Comparison of ENCODE assay signal across 23 cellular contexts in genomic region chr1:64839270-64839669, GRCh38.
DNase-seq lines count a peak whose midpoint lies in the region; ATAC-seq and TF ChIP-seq lines count a peak whose summit lies in the region.
"Had no signal": no experiment of that assay in that cellular context is flagged by ENCODE, and none has a peak within 500 bp of the region (broad histone marks: within the 10 kb centered on the region; RNA-seq: fewer than 3 reads in every experiment).

No MANE protein-coding gene starts in this region.

- no peaks in the 10 kb centered on the region for H3K9me3 Mint-ChIP-seq in WTC11
- peaks cover 0 to 2% (median 0%) of the 10 kb centered on the region in 11 donors for H3K9me3 Mint-ChIP-seq in naive thymus-derived CD4-positive, alpha-beta T cell
- H3K9me3 Mint-ChIP-seq in stimulated activated naive B cell treated with anti-CD40 and anti-IgM and Interleukin-4, amounts not matched to agents 10 μg/mL and 1 μg/mL and 100 μg/mL, for 72 hours: no peaks in the 10 kb centered on the region
- H3K9me3 Mint-ChIP-seq: CD14-positive monocyte had no signal

- no peak for DNase-seq in Right ventricle myocardium superior
- DNase-seq in left ventricle myocardium superior: no peak
- DNase-seq in WTC11 (ENCODE audit: low spot score): no peak
- DNase-seq in naive thymus-derived CD4-positive, alpha-beta T cell: no peak
- DNase-seq in stimulated activated naive B cell treated with anti-CD40 and anti-IgM and Interleukin-4, amounts not matched to agents 10 μg/mL and 1 μg/mL and 100 μg/mL, for 72 hours: no peak
- no peak for DNase-seq in NK-92 treated with Interleukin-12 subunit alpha and Interleukin-12 subunit beta, amount 100 ng/mL, for 24 hours (lab: John Stamatoyannopoulos, UW)
- DNase-seq: AML-193, COR-L47, DMS 273 treated with DMSO at 0.1 percent for 48 hours, DND-41, H7, IMR-90, NCI-H1417 treated with DMSO at 0.1 percent for 48 hours, NCI-H187 treated with DMSO at 0.1 percent for 48 hours, NCI-H2227 treated with DMSO at 0.1 percent for 48 hours, NCI-H524, NCI-H82, PC-9 had no signal

- peaks cover 53 to 93% (median 57%) of the 10 kb centered on the region in 3 experiments for H3K36me3 ChIP-seq in naive thymus-derived CD4-positive, alpha-beta T cell (ENCODE audit: control insufficient read depth in 2 of 3, insufficient read depth in 3 of 3, low read length in 3 of 3)

- TF ChIP-seq CTCF in WTC11 (IDR thresholded peaks at IDR 0.05): no peak

- no peaks in the 10 kb centered on the region for H3K27me3 ChIP-seq in naive thymus-derived CD4-positive, alpha-beta T cell (ENCODE audit: control insufficient read depth in 2 of 2, insufficient read depth in 2 of 2, low read length in 2 of 2)
- H3K27me3 ChIP-seq: SJCRH30 had no signal

- H3K4me3 Mint-ChIP-seq in WTC11: no peak overlapping the region
- H3K4me3 Mint-ChIP-seq in naive thymus-derived CD4-positive, alpha-beta T cell: peak overlapping the region in 1 of 10 donors; percentile 45
- no peak overlapping the region for H3K4me3 Mint-ChIP-seq in stimulated activated naive B cell treated with anti-CD40 and anti-IgM and Interleukin-4, amounts not matched to agents 10 μg/mL and 1 μg/mL and 100 μg/mL, for 72 hours
- H3K4me3 Mint-ChIP-seq: CD14-positive monocyte had no signal

- CTCF ChIA-PET in WTC11 (lab: Charles Lee): no interaction called here
- CTCF ChIA-PET in naive thymus-derived CD4-positive, alpha-beta T cell (lab: Charles Lee): no interaction called here

- POLR2A ChIA-PET in WTC11 (lab: Charles Lee): interaction anchor here (0.7 kb wide), 1 partner anchor 578 kb away, joined by 5 read pairs; no protein-coding TSS in a partner anchor
- POLR2A ChIA-PET in naive thymus-derived CD4-positive, alpha-beta T cell (lab: Charles Lee): no interaction called here

- peaks cover 27% of the 10 kb centered on the region for H3K36me3 Mint-ChIP-seq in WTC11
- peaks cover 12 to 67% (median 36%) of the 10 kb centered on the region in 5 donors for H3K36me3 Mint-ChIP-seq in naive thymus-derived CD4-positive, alpha-beta T cell
- peaks cover 45 to 52% of the 10 kb centered on the region in 2 donors for H3K36me3 Mint-ChIP-seq in stimulated activated naive B cell treated with anti-CD40 and anti-IgM and Interleukin-4, amounts not matched to agents 10 μg/mL and 1 μg/mL and 100 μg/mL, for 72 hours

- H3K4me1 Mint-ChIP-seq in WTC11: peaks cover 6% of the 10 kb centered on the region
- peaks cover 0 to 6% (median 0%) of the 10 kb centered on the region in 7 donors for H3K4me1 Mint-ChIP-seq in naive thymus-derived CD4-positive, alpha-beta T cell
- H3K4me1 Mint-ChIP-seq in stimulated activated naive B cell treated with anti-CD40 and anti-IgM and Interleukin-4, amounts not matched to agents 10 μg/mL and 1 μg/mL and 100 μg/mL, for 72 hours: peaks cover 9 to 17% of the 10 kb centered on the region in 2 donors

- no peak overlapping the region for H3K4me3 ChIP-seq in naive thymus-derived CD4-positive, alpha-beta T cell (ENCODE audit: low read length)
- H3K4me3 ChIP-seq: PC-9, SJCRH30 had no signal

- no peaks in the 10 kb centered on the region for H3K9me3 ChIP-seq in naive thymus-derived CD4-positive, alpha-beta T cell (ENCODE audit: control insufficient read depth in 2 of 3, low read length in 3 of 3)
- H3K9me3 ChIP-seq: SJCRH30 had no signal

- intact Hi-C loops in Right ventricle myocardium superior (cut with DNase I): no loop called here
- intact Hi-C loops in left ventricle myocardium superior (cut with micrococcal nuclease): no loop called here
- intact Hi-C loops in naive thymus-derived CD4-positive, alpha-beta T cell (cut with micrococcal nuclease): no loop called here

- peak; percentile 7 for ATAC-seq in Right ventricle myocardium superior (ENCODE audit: poor library complexity)
- no peak for ATAC-seq in left ventricle myocardium superior
- ATAC-seq in WTC11: no peak
- no peak for ATAC-seq in naive thymus-derived CD4-positive, alpha-beta T cell
- ATAC-seq in stimulated activated naive B cell treated with anti-CD40 and anti-IgM and Interleukin-4, amounts not matched to agents 10 μg/mL and 1 μg/mL and 100 μg/mL, for 72 hours (replicated peaks): no peak
- no peak for ATAC-seq in GM21528 (IDR thresholded peaks at IDR 0.05; ENCODE audit: low FRiP score, unreplicated experiment)

- H3K27ac Mint-ChIP-seq in WTC11: peak overlapping the region; percentile 40; the same call in 1 of the 2 replicates
- peak overlapping the region in 6 of 9 donors; percentile 6 to 63 (median 52) for H3K27ac Mint-ChIP-seq in naive thymus-derived CD4-positive, alpha-beta T cell
- H3K27ac Mint-ChIP-seq in stimulated activated naive B cell treated with anti-CD40 and anti-IgM and Interleukin-4, amounts not matched to agents 10 μg/mL and 1 μg/mL and 100 μg/mL, for 72 hours: peak overlapping the region; percentile 20

- H3K27me3 Mint-ChIP-seq in WTC11 (ENCODE audit: low read depth): no peaks in the 10 kb centered on the region
- no peaks in the 10 kb centered on the region for H3K27me3 Mint-ChIP-seq in naive thymus-derived CD4-positive, alpha-beta T cell
- no peaks in the 10 kb centered on the region for H3K27me3 Mint-ChIP-seq in stimulated activated naive B cell treated with anti-CD40 and anti-IgM and Interleukin-4, amounts not matched to agents 10 μg/mL and 1 μg/mL and 100 μg/mL, for 72 hours

- no peak overlapping the region for H3K27ac ChIP-seq in naive thymus-derived CD4-positive, alpha-beta T cell (ENCODE audit: low read depth, low read length)
- H3K27ac ChIP-seq: HL-60, PC-9, RWPE1, SJCRH30 had no signal

- H3K4me1 ChIP-seq in naive thymus-derived CD4-positive, alpha-beta T cell (ENCODE audit: control insufficient read depth in 2 of 2, insufficient read depth in 2 of 2, low read length in 2 of 2): no peaks in the 10 kb centered on the region
- H3K4me1 ChIP-seq: SJCRH30 had no signal

TF ChIP-seq in WTC11, 78 proteins besides CTCF, POLR2A, EP300 and RAD21 (continues in another document):
- TF ChIP-seq TEAD4 (CRISPR knock-in tag; IDR thresholded peaks at IDR 0.05) (no peak), TP53 (CRISPR knock-in tag; IDR thresholded peaks at IDR 0.05) (no peak), ELF4 (CRISPR knock-in tag; IDR thresholded peaks at IDR 0.05; ENCODE audit: low read depth) (no peak), NFE2L1 (CRISPR knock-in tag; IDR thresholded peaks at IDR 0.05) (no peak), ZNF219 (CRISPR knock-in tag; IDR thresholded peaks at IDR 0.05; ENCODE audit: borderline replicate concordance) (no peak), JAZF1 (CRISPR knock-in tag; IDR thresholded peaks at IDR 0.05) (no peak), FOXJ3 (CRISPR knock-in tag; IDR thresholded peaks at IDR 0.05; ENCODE audit: borderline replicate concordance) (no peak), PRRX2 (CRISPR knock-in tag; IDR thresholded peaks at IDR 0.05) (no peak), ATF1 (CRISPR knock-in tag; IDR thresholded peaks at IDR 0.05) (no peak), IRF2 (CRISPR knock-in tag; IDR thresholded peaks at IDR 0.05; ENCODE audit: borderline replicate concordance, low read depth) (no peak), NFYB (CRISPR knock-in tag; conservative IDR thresholded peaks at IDR 0.05; ENCODE audit: low read depth) (no peak), PRDM15 (CRISPR knock-in tag; IDR thresholded peaks at IDR 0.05) (no peak)
- TF ChIP-seq, protein P1, sequence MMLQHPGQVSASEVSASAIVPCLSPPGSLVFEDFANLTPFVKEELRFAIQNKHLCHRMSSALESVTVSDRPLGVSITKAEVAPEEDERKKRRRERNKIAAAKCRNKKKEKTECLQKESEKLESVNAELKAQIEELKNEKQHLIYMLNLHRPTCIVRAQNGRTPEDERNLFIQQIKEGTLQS (CRISPR knock-in tag; conservative IDR thresholded peaks at IDR 0.05): no peak
- TF ChIP-seq, protein P2, sequence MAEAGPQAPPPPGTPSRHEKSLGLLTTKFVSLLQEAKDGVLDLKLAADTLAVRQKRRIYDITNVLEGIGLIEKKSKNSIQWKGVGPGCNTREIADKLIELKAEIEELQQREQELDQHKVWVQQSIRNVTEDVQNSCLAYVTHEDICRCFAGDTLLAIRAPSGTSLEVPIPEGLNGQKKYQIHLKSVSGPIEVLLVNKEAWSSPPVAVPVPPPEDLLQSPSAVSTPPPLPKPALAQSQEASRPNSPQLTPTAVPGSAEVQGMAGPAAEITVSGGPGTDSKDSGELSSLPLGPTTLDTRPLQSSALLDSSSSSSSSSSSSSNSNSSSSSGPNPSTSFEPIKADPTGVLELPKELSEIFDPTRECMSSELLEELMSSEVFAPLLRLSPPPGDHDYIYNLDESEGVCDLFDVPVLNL (CRISPR knock-in tag; IDR thresholded peaks at IDR 0.05; ENCODE audit: borderline replicate concordance, low read depth): no peak
